In genomic region chr4:157824006-157824405, GRCh38 we compare ENCODE assay signal across 21 cellular contexts.
"Had no signal": no experiment of that assay in that cellular context is flagged by ENCODE, and none has a peak within 500 bp of the region (broad histone marks: within the 10 kb centered on the region; RNA-seq: fewer than 3 reads in every experiment).

No MANE protein-coding gene starts in this region.

- H3K27ac Mint-ChIP-seq: activated CD4-positive, alpha-beta T cell treated with anti-CD3 and anti-CD28 coated beads, Interleukin-2, amount 10 ng/mL, durations not matched to agents 24 days and 14 days; activated CD8-positive, alpha-beta T cell treated with anti-CD3 and anti-CD28 coated beads, Interleukin-2, amount 10 ng/mL, durations not matched to agents 7 days and 5 days; activated naive CD8-positive, alpha-beta T cell treated with anti-CD3 and anti-CD28 coated beads, Interleukin-2, amount 10 ng/mL, durations not matched to agents 7 days and 5 days; activated T-cell treated with anti-CD3 and anti-CD28 coated beads, Interleukin-2, amount 50 U/mL, for 24 hours; activated T-helper 2 cell treated with anti-CD3 and anti-CD28 coated beads, Interferon-gamma antibody, Interleukin-2, Interleukin-4, amounts not matched to agents 10 μg/mL and 5 μg/mL and 100 μg/mL, durations not matched to agents 14 hours and 24 hours and 36 hours; natural killer cell treated with Interleukin-12 subunit alpha and Interleukin-12 subunit beta and Interleukin-15 and Interleukin-18, amount 100 ng/mL, for 72 hours; T-cell had no signal

- H3K4me1 Mint-ChIP-seq: activated CD4-positive, alpha-beta T cell treated with anti-CD3 and anti-CD28 coated beads, Interleukin-2, amount 10 ng/mL, durations not matched to agents 24 days and 14 days; activated naive CD8-positive, alpha-beta T cell treated with anti-CD3 and anti-CD28 coated beads, Interleukin-2, amount 10 ng/mL, durations not matched to agents 7 days and 5 days; T-cell had no signal

- DNase-seq: activated CD4-positive, alpha-beta T cell treated with anti-CD3 and anti-CD28 coated beads, Interleukin-2, amount 10 ng/mL, durations not matched to agents 24 days and 14 days; activated CD4-positive, CD25-positive, alpha-beta regulatory T cell; activated CD8-positive, alpha-beta T cell treated with anti-CD3 and anti-CD28 coated beads, Interleukin-2, amount 10 ng/mL, durations not matched to agents 7 days and 5 days; activated naive CD4-positive, alpha-beta T cell treated with Interleukin-2 at 50 U/mL for 16 hours; activated naive CD8-positive, alpha-beta T cell treated with anti-CD3 and anti-CD28 coated beads, Interleukin-2, amount 10 ng/mL, durations not matched to agents 7 days and 5 days; activated T-cell treated with anti-CD3 and anti-CD28 coated beads, Interleukin-2, amount 50 U/mL, for 24 hours; amygdala; body of pancreas; central memory CD4-positive, alpha-beta T cell; dorsolateral prefrontal cortex; foreskin fibroblast; kidney; spleen; stimulated activated naive CD4-positive, alpha-beta T cell treated with Interleukin-2 at 50 U/mL for 16 hours; T-cell; tibial artery had no signal

- H3K4me3 Mint-ChIP-seq: activated CD4-positive, alpha-beta T cell treated with anti-CD3 and anti-CD28 coated beads, Interleukin-2, amount 10 ng/mL, durations not matched to agents 24 days and 14 days; activated CD8-positive, alpha-beta T cell treated with anti-CD3 and anti-CD28 coated beads, Interleukin-2, amount 10 ng/mL, durations not matched to agents 7 days and 5 days; activated naive CD8-positive, alpha-beta T cell treated with anti-CD3 and anti-CD28 coated beads, Interleukin-2, amount 10 ng/mL, durations not matched to agents 7 days and 5 days; activated T-cell treated with anti-CD3 and anti-CD28 coated beads, Interleukin-2, amount 50 U/mL, for 24 hours; natural killer cell treated with Interleukin-12 subunit alpha and Interleukin-12 subunit beta and Interleukin-15 and Interleukin-18, amount 100 ng/mL, for 72 hours; T-cell had no signal

- H3K4me1 ChIP-seq: parathyroid adenoma, spleen, tibial artery had no signal

- H3K36me3 ChIP-seq: spleen, tibial artery had no signal

- H3K36me3 Mint-ChIP-seq: activated naive CD8-positive, alpha-beta T cell treated with anti-CD3 and anti-CD28 coated beads, Interleukin-2, amount 10 ng/mL, durations not matched to agents 7 days and 5 days; T-cell had no signal

- ATAC-seq: activated CD8-positive, alpha-beta T cell treated with anti-CD3 and anti-CD28 coated beads, Interleukin-2, amount 10 ng/mL, durations not matched to agents 7 days and 5 days; body of pancreas; natural killer cell treated with Interleukin-12 subunit alpha and Interleukin-12 subunit beta and Interleukin-15 and Interleukin-18, amount 100 ng/mL, for 72 hours; T-cell had no signal

- H3K9ac ChIP-seq: parathyroid adenoma had no signal

- H3K27me3 Mint-ChIP-seq: activated CD4-positive, alpha-beta T cell treated with anti-CD3 and anti-CD28 coated beads, Interleukin-2, amount 10 ng/mL, durations not matched to agents 24 days and 14 days; activated naive CD8-positive, alpha-beta T cell treated with anti-CD3 and anti-CD28 coated beads, Interleukin-2, amount 10 ng/mL, durations not matched to agents 7 days and 5 days; activated T-cell treated with anti-CD3 and anti-CD28 coated beads, Interleukin-2, amount 50 U/mL, for 24 hours; natural killer cell treated with Interleukin-12 subunit alpha and Interleukin-12 subunit beta and Interleukin-15 and Interleukin-18, amount 100 ng/mL, for 72 hours; T-cell had no signal

- H3K79me2 ChIP-seq: parathyroid adenoma had no signal

- H3K4me3 ChIP-seq: body of pancreas, dorsolateral prefrontal cortex, spleen, tibial artery had no signal

- H3K9me3 ChIP-seq: body of pancreas, tibial artery had no signal

- FAIRE-seq: colon, kidney had no signal

- H2AFZ ChIP-seq: parathyroid adenoma had no signal

- H3K27me3 ChIP-seq: body of pancreas, dorsolateral prefrontal cortex, spleen, tibial artery had no signal

- H3K27ac ChIP-seq: body of pancreas, dorsolateral prefrontal cortex, epithelial cell of prostate, parathyroid adenoma, spleen, tibial artery had no signal
